In genomic region chr20:59560588-59561227, GRCh38 we compare ENCODE assay signal across 9 cellular contexts. TPM values are rescaled to one million over a fixed set of nuclear protein-coding genes. Genes with fewer than 3 reads are reported as not detected.
DNase-seq lines count a peak whose midpoint lies in the region; ATAC-seq, FAIRE-seq and TF ChIP-seq lines count a peak whose summit lies in the region.
"Had no signal": no experiment of that assay in that cellular context is flagged by ENCODE, and none has a peak within 500 bp of the region (broad histone marks: within the 10 kb centered on the region; RNA-seq: fewer than 3 reads in every experiment).

No MANE protein-coding gene starts in this region.

- H3K4me3 ChIP-seq in cardiac muscle cell (no peak overlapping the region), gastroesophageal sphincter (no peak overlapping the region)

- H3K36me3 ChIP-seq in cardiac muscle cell = no peaks in the 10 kb centered on the region
- H3K36me3 ChIP-seq in gastroesophageal sphincter = no peaks in the 10 kb centered on the region

- ATAC-seq in gastroesophageal sphincter (no peak), HG02973 (IDR thresholded peaks at IDR 0.05; ENCODE audit: unreplicated experiment) (no peak)

- intact Hi-C loops in cardiac septum (cut with DNase I) = no loop called here

- TF ChIP-seq CTCF in cardiac muscle cell (IDR thresholded peaks at IDR 0.05; ENCODE audit: low read depth, low read length) = peak; percentile 56
- peak in 3 of 4 experiments; percentile 22 to 41 (median 39) for TF ChIP-seq CTCF in gastroesophageal sphincter (IDR thresholded peaks at IDR 0.05)

- H3K4me1 ChIP-seq in cardiac muscle cell (ENCODE audit: low read depth) = no peaks in the 10 kb centered on the region
- H3K4me1 ChIP-seq in gastroesophageal sphincter = no peaks in the 10 kb centered on the region

- no peak for TF ChIP-seq EP300 in gastroesophageal sphincter (IDR thresholded peaks at IDR 0.05)

- no peak for FAIRE-seq in GM19239 (lab: Jason Lieb, UNC)

- H3K27ac ChIP-seq in cardiac muscle cell (no peak overlapping the region), gastroesophageal sphincter (no peak overlapping the region)

- peak in 1 of 2 donors; percentile 30 for DNase-seq in cardiac muscle cell (ENCODE audit: low read depth in 1 of 2, low spot score in 1 of 2)
- no peak for DNase-seq in cardiac septum (ENCODE audit: low spot score)
- DNase-seq in RKO (ENCODE audit: low spot score) = peak; percentile 69
- no peak for DNase-seq in inferior parietal cortex (ENCODE audit: extremely low spot score)
- DNase-seq in GM19239 (ENCODE audit: insufficient read length, low spot score) = no peak
- DNase-seq in stimulated activated CD4-positive, alpha-beta T cell treated with anti-CD3 and anti-CD28 coated beads, Interleukin-4, amount 100 ng/mL, for 24 hours = no peak
- DNase-seq: left cardiac atrium had no signal

- H3K27me3 ChIP-seq in cardiac muscle cell (no peaks in the 10 kb centered on the region), gastroesophageal sphincter (peaks cover 18% of the 10 kb centered on the region)

- no peak for TF ChIP-seq POLR2A in gastroesophageal sphincter (IDR thresholded peaks at IDR 0.05)

- H3K9me3 ChIP-seq in cardiac muscle cell (ENCODE audit: low read depth) (no peaks in the 10 kb centered on the region), gastroesophageal sphincter (no peaks in the 10 kb centered on the region)

- WGBS in gastroesophageal sphincter (ENCODE audit: low coverage in 1 of 2), 2 donors = 10 to 16% methylated on average over 4 to 5 of the region's 7 CpGs

RNA-seq across cellular contexts. Expression of gene PHACTR3, which starts 43.6 kb away (rescaled TPM):
- total RNA-seq in cardiac muscle cell (0.14 and 17.0 TPM in 2 replicates), cardiac septum (0.54 TPM), gastroesophageal sphincter (under 1 TPM in 3 of 4 donors, not detected in 1; 0.54 to 0.81 (median 0.59) TPM)
- 0.55 and 19.6 TPM in 2 replicates for polyA plus RNA-seq in cardiac muscle cell
